Comparison of ENCODE assay signal across 16 cellular contexts in the genomic region with DNA sequence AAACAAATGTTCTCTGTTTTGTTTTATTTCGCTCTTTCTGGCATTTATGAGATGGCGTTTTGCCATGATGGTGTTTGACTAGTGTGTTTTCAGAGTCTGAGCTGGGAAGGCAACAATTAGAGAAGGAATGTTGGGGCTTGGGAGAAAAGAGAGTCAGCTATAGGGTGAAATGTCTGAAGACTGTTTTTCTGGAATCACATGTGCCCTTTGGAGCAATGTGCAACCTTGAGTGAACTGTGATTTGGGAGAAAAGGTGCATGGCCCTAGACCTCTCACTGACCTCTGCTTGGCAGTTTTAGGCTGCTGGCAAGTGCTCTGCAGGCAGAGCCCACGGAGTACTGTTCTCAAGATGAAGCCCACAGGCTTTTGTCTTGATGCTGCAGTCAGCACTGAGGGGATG.
DNase-seq lines count a peak whose midpoint lies in the region; ATAC-seq and TF ChIP-seq lines count a peak whose summit lies in the region.
"Had no signal": no experiment of that assay in that cellular context is flagged by ENCODE, and none has a peak within 500 bp of the region (broad histone marks: within the 10 kb centered on the region; RNA-seq: fewer than 3 reads in every experiment).

No MANE protein-coding gene starts in this region.

- H3K36me3 Mint-ChIP-seq in chondrocyte (ENCODE audit: low read depth), result no peaks in the 10 kb centered on the region
- H3K36me3 Mint-ChIP-seq: naive B cell had no signal

- H3K9me2 ChIP-seq in SK-N-SH, result no peaks in the 10 kb centered on the region

- H3K36me3 ChIP-seq in SK-N-SH (replicated peaks in 1 of 2; ENCODE audit: control insufficient read depth in 1 of 2, insufficient read depth in 2 of 2, low read length in 1 of 2) (no peaks in the 10 kb centered on the region), transverse colon (no peaks in the 10 kb centered on the region)
- H3K36me3 ChIP-seq: cardiac muscle cell, heart left ventricle, stomach had no signal

- H3K4me2 ChIP-seq in SK-N-SH, result no peak overlapping the region; the same call in 1 of the 2 replicates

- no peaks in the 10 kb centered on the region for H3K79me2 ChIP-seq in SK-N-SH (ENCODE audit: insufficient read depth)

- CTCF ChIA-PET in SK-N-SH (lab: Yijun Ruan, JAX), result interaction anchor here (0.9 kb wide), 1 partner anchor 15 kb away, joined by 3 read pairs; no protein-coding TSS in a partner anchor

- peaks cover 0 to 20% of the 10 kb centered on the region in 2 experiments; a peak in 2 of 4 replicates for H3K4me1 ChIP-seq in SK-N-SH (ENCODE audit: control insufficient read depth in 1 of 2, insufficient read depth in 2 of 2, low read depth in 1 of 2, low read length in 1 of 2)
- peaks cover 3 to 22% (median 8%) of the 10 kb centered on the region in 4 donors for H3K4me1 ChIP-seq in transverse colon

- H3K4me3 ChIP-seq in SK-N-SH (ENCODE audit: low read depth in 2 of 2, low read length in 1 of 2) (no peak overlapping the region), transverse colon (no peak overlapping the region)
- H3K4me3 ChIP-seq: cardiac muscle cell, heart left ventricle, stomach had no signal

- DNase-seq in SK-N-SH (no peak), chondrocyte (ENCODE audit: low spot score) (no peak), myocyte (ENCODE audit: low read depth) (peak; percentile 29), transverse colon (no peak), T1000 (lab: John Stamatoyannopoulos, UW) (no peak)
- DNase-seq: activated CD8-positive, alpha-beta T cell treated with anti-CD3 and anti-CD28 coated beads, Interleukin-2, amount 10 ng/mL, durations not matched to agents 7 days and 5 days; activated effector memory CD4-positive, alpha-beta T cell treated with anti-CD3 and anti-CD28 coated beads, Interleukin-2, amount 50 U/mL, for 16 hours; heart left ventricle; HFFc6; naive B cell; NCI-H2081 treated with DMSO at 0.1 percent for 48 hours; stomach had no signal

- H3K27me3 Mint-ChIP-seq in chondrocyte (ENCODE audit: low read depth), result no peaks in the 10 kb centered on the region
- H3K27me3 Mint-ChIP-seq: naive B cell had no signal

- H4K20me1 ChIP-seq in SK-N-SH (ENCODE audit: insufficient read depth), result no peaks in the 10 kb centered on the region

- POLR2A ChIA-PET in SK-N-SH (lab: Yijun Ruan, JAX), result interaction anchor here (1.1 kb wide), 1 partner anchor 186 kb away, joined by 3 read pairs; no protein-coding TSS in a partner anchor

- peaks cover 9% of the 10 kb centered on the region for H3F3A ChIP-seq in SK-N-SH (replicated peaks; ENCODE audit: insufficient read depth)

- TF ChIP-seq CTCF in SK-N-SH (IDR thresholded peaks at IDR 0.05) (no peak), chondrocyte (IDR thresholded peaks at IDR 0.05) (no peak), transverse colon (IDR thresholded peaks at IDR 0.05) (no peak)

- ATAC-seq in SK-N-SH treated with all-trans-retinoic acid at 6 μM for 48 hours (peak; percentile 80), HG03280 (IDR thresholded peaks at IDR 0.05; ENCODE audit: unreplicated experiment) (no peak), GM18873 (IDR thresholded peaks at IDR 0.05; ENCODE audit: low FRiP score, unreplicated experiment) (no peak)
- ATAC-seq: activated CD8-positive, alpha-beta T cell treated with anti-CD3 and anti-CD28 coated beads, Interleukin-2, amount 10 ng/mL, durations not matched to agents 7 days and 5 days had no signal

- no peak overlapping the region for H3K9ac ChIP-seq in SK-N-SH

- H3K4me3 Mint-ChIP-seq in chondrocyte (ENCODE audit: unreplicated experiment), result no peak overlapping the region
- H3K4me3 Mint-ChIP-seq: activated CD8-positive, alpha-beta T cell treated with anti-CD3 and anti-CD28 coated beads, Interleukin-2, amount 10 ng/mL, durations not matched to agents 7 days and 5 days; HFFc6; naive B cell had no signal

- 64% methylated on average over 2 of the region's 3 CpGs for WGBS in SK-N-SH (ENCODE audit: low lambda C conversion rate)
- WGBS in transverse colon (ENCODE audit: low coverage in 1 of 2), 2 donors, result 25 to 39% methylated on average over 2 to 3 of the region's 3 CpGs

- TF ChIP-seq EP300 in SK-N-SH (IDR thresholded peaks at IDR 0.05; ENCODE audit: borderline replicate concordance in 1 of 2, low read depth in 1 of 2, low read length in 1 of 2), result no peak
- TF ChIP-seq EP300 in transverse colon (IDR thresholded peaks at IDR 0.05; ENCODE audit: low read depth), result no peak

- TF ChIP-seq RAD21 in SK-N-SH (IDR thresholded peaks at IDR 0.05; ENCODE audit: low read length), result no peak

- intact Hi-C loops in transverse colon (cut with DNase I; ENCODE audit: low total_unique reads), result no loop called here

- H3K27ac ChIP-seq in SK-N-SH (ENCODE audit: low read depth in 2 of 2, low read length in 1 of 2) (peak overlapping the region in 1 of 2 experiments; percentile 71; a peak in 2 of 4 replicates), transverse colon (peak overlapping the region; percentile 14 to 54 (median 30))
- H3K27ac ChIP-seq: cardiac muscle cell, stomach had no signal

- no peaks in the 10 kb centered on the region for H3K9me3 Mint-ChIP-seq in chondrocyte (ENCODE audit: low read depth)

- H3K4me1 Mint-ChIP-seq in chondrocyte (ENCODE audit: low read depth), result peaks cover 37% of the 10 kb centered on the region
- H3K4me1 Mint-ChIP-seq: naive B cell had no signal

- no peak overlapping the region for H2AFZ ChIP-seq in SK-N-SH (ENCODE audit: low read depth)

- H3K9me3 ChIP-seq in SK-N-SH (no peaks in the 10 kb centered on the region), transverse colon (no peaks in the 10 kb centered on the region)
- H3K9me3 ChIP-seq: heart left ventricle, stomach had no signal

- peak overlapping the region; percentile 8 for H3K27ac Mint-ChIP-seq in chondrocyte (ENCODE audit: unreplicated experiment)
- H3K27ac Mint-ChIP-seq: activated CD8-positive, alpha-beta T cell treated with anti-CD3 and anti-CD28 coated beads, Interleukin-2, amount 10 ng/mL, durations not matched to agents 7 days and 5 days; HFFc6; naive B cell had no signal

- H3K27me3 ChIP-seq in SK-N-SH (ENCODE audit: insufficient read depth), result no peaks in the 10 kb centered on the region
- no peaks in the 10 kb centered on the region for H3K27me3 ChIP-seq in transverse colon
- H3K27me3 ChIP-seq: cardiac muscle cell, heart left ventricle, stomach had no signal

- no peak for TF ChIP-seq POLR2A in transverse colon (IDR thresholded peaks at IDR 0.05)

- in situ Hi-C loops in transverse colon (cut with MboI; ENCODE audit: low pct_ligation_motif_present in 1 of 4, low pct_unique_long_range_greater_than_20kb in 1 of 4, low sequenced_read_pairs in 3 of 4), result no loop called here

TF ChIP-seq in SK-N-SH treated with all-trans-retinoic acid at 6 μM for 48 hours, 23 proteins besides CTCF, POLR2A, EP300 and RAD21:
- no peak for TF ChIP-seq ARNTL (CRISPR knock-in tag; IDR thresholded peaks at IDR 0.05; ENCODE audit: borderline replicate concordance, low read depth)

TF ChIP-seq in SK-N-SH, 30 proteins besides CTCF, POLR2A, EP300 and RAD21:
- TF ChIP-seq TCF12 (IDR thresholded peaks at IDR 0.05), result no peak
- no peak for TF ChIP-seq JUND (IDR thresholded peaks at IDR 0.05)
- TF ChIP-seq GATA2 (CRISPR knock-in tag; IDR thresholded peaks at IDR 0.05), result no peak
- no peak for TF ChIP-seq FOXJ3 (CRISPR knock-in tag; IDR thresholded peaks at IDR 0.05)
